8 cellular contexts compared by ENCODE assay signal in genomic region chr5:71586052-71586940, GRCh38. TPM values are rescaled to one million over a fixed set of nuclear protein-coding genes. Genes with fewer than 3 reads are reported as not detected.
DNase-seq lines count a peak whose midpoint lies in the region; ATAC-seq and TF ChIP-seq lines count a peak whose summit lies in the region.

No MANE protein-coding gene starts in this region.

- peak overlapping the region; percentile 70 for H3K9ac ChIP-seq in neural cell (ENCODE audit: low read length)

- DNase-seq in DMS53 (lab: John Stamatoyannopoulos, UW) (peak; percentile 93), SHP77 (lab: John Stamatoyannopoulos, UW) (peak; percentile 85 to 88), NCI-H2196 treated with DMSO at 0.1 percent for 48 hours (lab: John Stamatoyannopoulos, UW; ENCODE audit: unreplicated experiment) (no peak)
- DNase-seq in effector memory CD8-positive, alpha-beta T cell: no peak

- no peaks in the 10 kb centered on the region for H3F3A ChIP-seq in neural cell (ENCODE audit: insufficient read depth, low read length, poor library complexity, severe bottlenecking)

- peak overlapping the region; percentile 97 for H3K27ac Mint-ChIP-seq in effector memory CD8-positive, alpha-beta T cell

- H3K4me1 Mint-ChIP-seq in effector memory CD8-positive, alpha-beta T cell (ENCODE audit: low read depth in 2 of 2): peaks cover 30 to 45% of the 10 kb centered on the region in 2 donors

- no peak for TF ChIP-seq EP300 in neural cell (conservative IDR thresholded peaks at IDR 0.05; ENCODE audit: poor library complexity, severe bottlenecking)

- H3K27ac ChIP-seq in neural cell (ENCODE audit: low read length): no peak overlapping the region

- no peaks in the 10 kb centered on the region for H3K27me3 ChIP-seq in neural cell (ENCODE audit: insufficient read depth, low read depth, low read length)

- no peaks in the 10 kb centered on the region for H3K9me2 ChIP-seq in neural cell (ENCODE audit: insufficient read depth, low read length)

- H3K4me3 Mint-ChIP-seq in effector memory CD8-positive, alpha-beta T cell: peak overlapping the region; percentile 89 to 90

- no peak for TF ChIP-seq RAD21 in neural cell (conservative IDR thresholded peaks at IDR 0.05)

- peak overlapping the region; percentile 80 for H2AFZ ChIP-seq in neural cell (ENCODE audit: low read depth, low read length)

- H3K9me3 Mint-ChIP-seq in effector memory CD8-positive, alpha-beta T cell: no peaks in the 10 kb centered on the region

- ATAC-seq in HG02759 (IDR thresholded peaks at IDR 0.05; ENCODE audit: unreplicated experiment) (peak; percentile 1), HG03432 (IDR thresholded peaks at IDR 0.05; ENCODE audit: unreplicated experiment) (no peak), GM18517 (IDR thresholded peaks at IDR 0.05; ENCODE audit: unreplicated experiment) (no peak)
- ATAC-seq in effector memory CD8-positive, alpha-beta T cell (replicated peaks): no peak

- peak overlapping the region; percentile 70 for H3K4me2 ChIP-seq in neural cell (ENCODE audit: low read length)

- no peaks in the 10 kb centered on the region for H3K9me3 ChIP-seq in neural cell (ENCODE audit: low read length)

- peaks cover 20% of the 10 kb centered on the region for H3K36me3 Mint-ChIP-seq in effector memory CD8-positive, alpha-beta T cell (ENCODE audit: insufficient read depth)

- no peaks in the 10 kb centered on the region for H4K20me1 ChIP-seq in neural cell (ENCODE audit: insufficient read depth)

- no peaks in the 10 kb centered on the region for H3K27me3 Mint-ChIP-seq in effector memory CD8-positive, alpha-beta T cell

- no peak for TF ChIP-seq CTCF in neural cell (IDR thresholded peaks at IDR 0.05; ENCODE audit: poor library complexity, severe bottlenecking)

- peak overlapping the region; percentile 98 for H3K4me3 ChIP-seq in neural cell (ENCODE audit: low read length)

- no peaks in the 10 kb centered on the region for H3K79me2 ChIP-seq in neural cell (replicated peaks; ENCODE audit: insufficient read depth, low read length)

- H3K36me3 ChIP-seq in neural cell (ENCODE audit: insufficient read depth, low read length): no peaks in the 10 kb centered on the region

TF ChIP-seq in neural cell, 6 proteins besides CTCF, POLR2A, EP300 and RAD21:
- TF ChIP-seq MXI1 (conservative IDR thresholded peaks at IDR 0.05; ENCODE audit: poor library complexity, severe bottlenecking) (no peak), TAF1 (IDR thresholded peaks at IDR 0.05; ENCODE audit: low read depth) (no peak), POLR2AphosphoS5 (IDR thresholded peaks at IDR 0.05) (no peak)

RNA-seq across cellular contexts. Expression of gene MCCC2, which starts 0.8 kb away (rescaled TPM):
- polyA plus RNA-seq in neural cell: 8.3 and 8.8 TPM in 2 replicates
- polyA minus RNA-seq in neural cell: 15.7 and 20.9 TPM in 2 replicates

Comparison
In these comparisons a context has a peak if more than half of its experiments do, and no peak if none do; other contexts are left out.
1. DNase-seq: peak in DMS53 (single experiment) and SHP77 (2 of 2); none in effector memory CD8-positive, alpha-beta T cell (0 of 3) and NCI-H2196 treated with DMSO at 0.1 percent for 48 hours (single experiment).